Comparison of ENCODE assay signal across 14 cellular contexts in genomic region chr6:54307412-54308036, GRCh38. TPM values are rescaled to one million over a fixed set of nuclear protein-coding genes. Genes with fewer than 3 reads are reported as not detected.
DNase-seq lines count a peak whose midpoint lies in the region; ATAC-seq and TF ChIP-seq lines count a peak whose summit lies in the region.
"Had no signal": no experiment of that assay in that cellular context is flagged by ENCODE, and none has a peak within 500 bp of the region (broad histone marks: within the 10 kb centered on the region; RNA-seq: fewer than 3 reads in every experiment).

No MANE protein-coding gene starts in this region.

- DNase-seq in ACHN (peak; percentile 75), dermis blood vessel endothelial cell (peak; percentile 19), GM10266 (ENCODE audit: extremely low spot score) (no peak), midbrain (lab: John Stamatoyannopoulos, UW) (no peak), HCEC 1CT (no peak), NOMO-1 treated with DMSO at 0.1 percent for 48 hours (lab: John Stamatoyannopoulos, UW; ENCODE audit: unreplicated experiment) (no peak)
- DNase-seq: activated T-cell treated with anti-CD3 and anti-CD28 coated beads, Interleukin-2, amount 50 U/mL, for 24 hours; H7; MV-4-11; spleen; stimulated activated naive CD4-positive, alpha-beta T cell had no signal

- TF ChIP-seq CTCF in GM10266 (IDR thresholded peaks at IDR 0.05; ENCODE audit: control insufficient read depth, insufficient read depth, low read depth, missing control alignments), result no peak

- ATAC-seq in GM19467 (IDR thresholded peaks at IDR 0.05; ENCODE audit: unreplicated experiment) (peak; percentile 69), HG03135 (IDR thresholded peaks at IDR 0.05; ENCODE audit: unreplicated experiment) (peak; percentile 61)

- in situ Hi-C loops in ACHN (cut with HindIII; ENCODE audit: low pct_ligation_motif_present, low pct_unique_long_range_greater_than_20kb, low sequenced_read_pairs), result no loop called here

RNA-seq across cellular contexts. Expression of gene TINAG, which starts 0.7 kb away (rescaled TPM):
- not detected in 2 replicates for total RNA-seq in dermis blood vessel endothelial cell
- total RNA-seq: cerebellum, H7, spleen had no signal

Comparison
In these comparisons a context has a peak if more than half of its experiments do, and no peak if none do; other contexts are left out.
1. DNase-seq: peak in ACHN (single experiment) and dermis blood vessel endothelial cell (single experiment); none in GM10266 (single experiment), midbrain (single experiment), HCEC 1CT (single experiment) and NOMO-1 treated with DMSO at 0.1 percent for 48 hours (single experiment).